In genomic region chr12:10613334-10614055, GRCh38 we compare ENCODE assay signal across 8 cellular contexts. TPM values are rescaled to one million over a fixed set of nuclear protein-coding genes. Genes with fewer than 3 reads are reported as not detected.
A peak's percentile ranks its signal among the peaks of the same experiment; 100 is the strongest.
DNase-seq lines count a peak whose midpoint lies in the region; ATAC-seq lines count a peak whose summit lies in the region.

Gene MAGOHB, minus strand, starts transcription at chr12:10613609. Its CDS starts 77 bp downstream, at chr12:10613532.

- H3K27me3 Mint-ChIP-seq in effector memory CD8-positive, alpha-beta T cell: no peaks in the 10 kb centered on the region

- H3K9me3 Mint-ChIP-seq in effector memory CD8-positive, alpha-beta T cell: no peaks in the 10 kb centered on the region

- peak; percentile 88 for DNase-seq in CMK (ENCODE audit: low read depth)
- peak; percentile 92 for DNase-seq in HT1080 (ENCODE audit: low read depth)
- peak; percentile 93 for DNase-seq in NOMO-1 treated with DMSO at 0.1 percent for 48 hours (lab: John Stamatoyannopoulos, UW; ENCODE audit: unreplicated experiment)
- DNase-seq in activated CD8-positive, alpha-beta memory T cell treated with anti-CD3 and anti-CD28 coated beads for 4 hours (ENCODE audit: low read depth in 2 of 2): peak; percentile 95 to 99
- peak; percentile 100 for DNase-seq in effector memory CD8-positive, alpha-beta T cell
- peak; percentile 95 for DNase-seq in medulla oblongata (ENCODE audit: extremely low spot score)
- DNase-seq in stimulated activated CD8-positive, alpha-beta memory T cell treated with anti-CD3 and anti-CD28 coated beads, Interleukin-12 subunit alpha, Interleukin-12 subunit beta, amount 100 ng/mL, for 1 hour (ENCODE audit: low read depth): peak; percentile 99

- H3K4me3 Mint-ChIP-seq in effector memory CD8-positive, alpha-beta T cell: peak within 1 kb of the TSS; percentile 97 to 98

- ATAC-seq in GM21360 (IDR thresholded peaks at IDR 0.05; ENCODE audit: unreplicated experiment): peak; percentile 95
- ATAC-seq in effector memory CD8-positive, alpha-beta T cell (replicated peaks): peak; percentile 94

- peak within 1 kb of the TSS; percentile 100 for H3K27ac Mint-ChIP-seq in effector memory CD8-positive, alpha-beta T cell

- H3K4me1 Mint-ChIP-seq in effector memory CD8-positive, alpha-beta T cell (ENCODE audit: low read depth in 2 of 2): peaks cover 17 to 24% of the 10 kb centered on the region in 2 donors

- peaks cover 42% of the 10 kb centered on the region for H3K36me3 Mint-ChIP-seq in effector memory CD8-positive, alpha-beta T cell (ENCODE audit: insufficient read depth)

RNA-seq across cellular contexts. Expression of gene MAGOHB, which starts in this region (rescaled TPM):
- 86.5 and 97.5 TPM in 2 replicates for total RNA-seq in HT1080 (2014; rRNA removed; shearing (Covaris generic))
- polyA plus RNA-seq in HT1080 (2015; cell fraction: cytosol; rRNA removed): 37.6 and 61.9 TPM in 2 replicates
- polyA plus RNA-seq in HT1080 (2015; cell fraction: nucleus; rRNA removed): 32.2 and 37.7 TPM in 2 replicates

Comparison
In these comparisons a context has a peak if more than half of its experiments do, and no peak if none do; other contexts are left out.
1. Peak in every context shown above with its lines: DNase-seq and ATAC-seq.